ENCODE assay signal across 8 cellular contexts in the genomic region with DNA sequence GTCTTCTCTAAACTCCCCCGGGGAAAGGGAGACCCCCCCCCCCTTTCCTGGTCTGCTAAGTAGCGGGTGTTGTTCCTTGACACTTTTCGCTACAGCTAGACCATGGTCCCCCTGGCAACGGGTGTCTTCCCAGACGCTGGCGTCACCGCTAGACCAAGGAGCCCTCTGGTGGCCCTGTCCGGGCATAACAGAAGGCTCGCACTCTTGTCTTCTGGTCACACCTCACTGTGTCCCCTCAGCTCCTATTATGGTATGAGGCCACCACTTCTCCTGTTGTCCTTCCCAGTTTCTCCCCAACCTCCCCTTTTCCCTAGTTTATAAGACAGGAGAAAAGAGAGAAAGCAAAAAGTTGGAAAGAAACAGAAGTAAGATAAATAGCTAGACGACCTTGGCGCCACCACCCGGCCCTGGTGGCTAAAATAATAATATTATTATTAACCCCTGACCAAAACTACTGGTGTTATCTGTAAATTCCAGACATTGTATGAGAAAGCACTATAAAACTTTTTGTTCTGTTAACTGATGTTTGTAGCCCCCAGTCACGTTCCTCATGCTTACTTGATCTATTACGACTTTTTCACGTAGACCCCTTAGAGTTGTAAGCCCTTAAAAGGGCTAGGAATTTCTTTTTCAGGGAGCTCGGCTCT. TPM values are rescaled to one million over a fixed set of nuclear protein-coding genes. Genes with fewer than 3 reads are reported as not detected.
DNase-seq lines count a peak whose midpoint lies in the region; ATAC-seq, FAIRE-seq and TF ChIP-seq lines count a peak whose summit lies in the region.
"Not testable (repeated sequence)": the region's sequence is repeated elsewhere in the genome, so short reads cannot be mapped to it uniquely, and the experiment has no call there.

No MANE protein-coding gene starts in this region.

- peaks cover 25% of the 10 kb centered on the region for H3K4me1 Mint-ChIP-seq in activated CD8-positive, alpha-beta T cell treated with anti-CD3 and anti-CD28 coated beads for 36 hours (ENCODE audit: low read depth)

- not testable (repeated sequence) for H2AFZ ChIP-seq in neural cell (ENCODE audit: low read depth, low read length)

- not testable (repeated sequence) for H3K4me1 ChIP-seq in Panc1 (ENCODE audit: control insufficient read depth, insufficient read depth, low read length); breast epithelium
- peaks cover 0 to 28% (median 15%) of the 10 kb centered on the region in 12 donors for H3K4me1 ChIP-seq in heart left ventricle

- H3K9me3 Mint-ChIP-seq in activated CD8-positive, alpha-beta T cell treated with anti-CD3 and anti-CD28 coated beads for 36 hours, result not testable (repeated sequence)

- DNase-seq in D721Med (ENCODE audit: insufficient read length, low spot score); Panc1 (ENCODE audit: low read depth, low spot score): not testable (repeated sequence)
- DNase-seq in activated CD8-positive, alpha-beta T cell treated with anti-CD3 and anti-CD28 coated beads for 36 hours, result peak; percentile 64
- DNase-seq in breast epithelium (ENCODE audit: low spot score in 2 of 2) (peak in 1 of 2 donors; percentile 71), heart left ventricle (peak in 4 of 5 donors; percentile 47 to 68 (median 56)), substantia nigra (lab: John Stamatoyannopoulos, UW) (peak in 25 of 49 donors; percentile 3 to 56 (median 30))

- WGBS in heart left ventricle, 4 donors, result 18 to 28% (median 23%) methylated on average over 15 to 16 of the region's 16 CpGs

- POLR2A ChIA-PET in Panc1 (lab: Charles Lee); activated CD8-positive, alpha-beta T cell treated with anti-CD3 and anti-CD28 coated beads for 36 hours (lab: Charles Lee): not testable (repeated sequence)

- TF ChIP-seq POLR2A in breast epithelium (IDR thresholded peaks at IDR 0.05); heart left ventricle (IDR thresholded peaks at IDR 0.05): not testable (repeated sequence)

- intact Hi-C loops in Panc1 (cut with micrococcal nuclease; ENCODE audit: unreplicated experiment); activated CD8-positive, alpha-beta T cell treated with anti-CD3 and anti-CD28 coated beads for 36 hours (cut with micrococcal nuclease); breast epithelium (cut with DNase I; ENCODE audit: low total_unique reads): not testable (repeated sequence)
- intact Hi-C loops in heart left ventricle (cut with DNase I), result loop anchor here in 1 of 10 donors (2.0 kb wide), 1 partner anchor 32 kb away; no protein-coding TSS in a partner anchor

- in situ Hi-C loops in Panc1 (cut with HindIII; ENCODE audit: low pct_unique_long_range_greater_than_20kb, low sequenced_read_pairs), result not testable (repeated sequence)

- not testable (repeated sequence) for H3F3A ChIP-seq in neural cell (ENCODE audit: insufficient read depth, low read length, poor library complexity, severe bottlenecking)

- not testable (repeated sequence) for H4K20me1 ChIP-seq in neural cell (ENCODE audit: insufficient read depth)

- not testable (repeated sequence) for BruUV-seq in Panc1 (replicated peaks; lab: Mats Ljungman, UMichigan)

- TF ChIP-seq RAD21 in neural cell (conservative IDR thresholded peaks at IDR 0.05), result peak; percentile 44

- not testable (repeated sequence) for H3K4me2 ChIP-seq in neural cell (ENCODE audit: low read length)

- TF ChIP-seq EP300 in neural cell (conservative IDR thresholded peaks at IDR 0.05; ENCODE audit: poor library complexity, severe bottlenecking), result not testable (repeated sequence)

- H3K27ac ChIP-seq in Panc1 (ENCODE audit: low read length); neural cell (ENCODE audit: low read length); substantia nigra (ENCODE audit: low read depth, low read length, poor library complexity, severe bottlenecking): not testable (repeated sequence)
- H3K27ac ChIP-seq in breast epithelium (peak overlapping the region in 1 of 2 donors; percentile 83), heart left ventricle (peak overlapping the region in 3 of 12 donors; percentile 8 to 53 (median 18))

- not testable (repeated sequence) for H3K36me3 Mint-ChIP-seq in activated CD8-positive, alpha-beta T cell treated with anti-CD3 and anti-CD28 coated beads for 36 hours (ENCODE audit: low read depth)

- not testable (repeated sequence) for H3K36me3 ChIP-seq in Panc1 (ENCODE audit: control insufficient read depth, insufficient read depth, low read length); breast epithelium; heart left ventricle; neural cell (ENCODE audit: insufficient read depth, low read length)

- peak overlapping the region in 1 of 2 experiments; percentile 58; a peak in 2 of 4 replicates for H3K4me3 ChIP-seq in Panc1 (ENCODE audit: low read depth in 2 of 2, low read length in 2 of 2)
- not testable (repeated sequence) for H3K4me3 ChIP-seq in breast epithelium; heart left ventricle; neural cell (ENCODE audit: low read length)

- H3K27me3 ChIP-seq in Panc1 (ENCODE audit: control insufficient read depth, insufficient read depth, low read length); breast epithelium; heart left ventricle; neural cell (ENCODE audit: insufficient read depth, low read depth, low read length): not testable (repeated sequence)

- not testable (repeated sequence) for H3K9ac ChIP-seq in neural cell (ENCODE audit: low read length)

- H3K9me2 ChIP-seq in neural cell (ENCODE audit: insufficient read depth, low read length), result not testable (repeated sequence)

- H3K27ac Mint-ChIP-seq in activated CD8-positive, alpha-beta T cell treated with anti-CD3 and anti-CD28 coated beads for 36 hours, result not testable (repeated sequence)

- CTCF ChIA-PET in Panc1 (lab: Charles Lee), result interaction anchor here (0.7 to 2.2 kb wide), 3 partner anchors 16 to 268 kb away, joined by 3 to 12 read pairs (median 4); no protein-coding TSS in a partner anchor
- CTCF ChIA-PET in activated CD8-positive, alpha-beta T cell treated with anti-CD3 and anti-CD28 coated beads for 36 hours (lab: Charles Lee), result interaction anchor here (0.6 to 3.0 kb wide), 12 partner anchors 9 to 68 kb away, joined by 3 to 15 read pairs (median 6); partner anchors contain the start of gene FLYWCH2

- not testable (repeated sequence) for H3K9me3 ChIP-seq in Panc1 (ENCODE audit: control insufficient read depth, insufficient read depth, low read depth, low read length); breast epithelium; heart left ventricle; neural cell (ENCODE audit: low read length)

- not testable (repeated sequence) for FAIRE-seq in D721Med (lab: Jason Lieb, UNC)

- not testable (repeated sequence) for H3K4me3 Mint-ChIP-seq in activated CD8-positive, alpha-beta T cell treated with anti-CD3 and anti-CD28 coated beads for 36 hours

- H3K79me2 ChIP-seq in neural cell (replicated peaks; ENCODE audit: insufficient read depth, low read length), result not testable (repeated sequence)

- H3K27me3 Mint-ChIP-seq in activated CD8-positive, alpha-beta T cell treated with anti-CD3 and anti-CD28 coated beads for 36 hours, result not testable (repeated sequence)

- ATAC-seq in Panc1; activated CD8-positive, alpha-beta T cell treated with anti-CD3 and anti-CD28 coated beads for 36 hours; heart left ventricle: not testable (repeated sequence)

- TF ChIP-seq CTCF in D721Med (IDR thresholded peaks at IDR 0.05; ENCODE audit: insufficient read depth, missing control alignments), result peak; percentile 19
- TF ChIP-seq CTCF in LNCAP (IDR thresholded peaks at IDR 0.05), result peak; percentile 86
- TF ChIP-seq CTCF in Panc1 (IDR thresholded peaks at IDR 0.05), result peak; percentile 93
- peak; percentile 59 for TF ChIP-seq CTCF in activated CD8-positive, alpha-beta T cell treated with anti-CD3 and anti-CD28 coated beads for 36 hours (IDR thresholded peaks at IDR 0.05)
- TF ChIP-seq CTCF in breast epithelium (IDR thresholded peaks at IDR 0.05), result peak; percentile 78 to 89 (median 83)
- TF ChIP-seq CTCF in heart left ventricle (IDR thresholded peaks at IDR 0.05), result peak; percentile 34 to 64 (median 50)
- TF ChIP-seq CTCF in neural cell (IDR thresholded peaks at IDR 0.05; ENCODE audit: poor library complexity, severe bottlenecking), result peak; percentile 77

RNA-seq across cellular contexts. Expression of gene FLYWCH1, which starts 4.5 kb away (rescaled TPM):
- total RNA-seq in Panc1 (2021; ENCODE audit: unreplicated experiment), result 67.9 TPM
- 76.9 TPM for polyA plus RNA-seq in Panc1 (2012; ENCODE audit: insufficient read length)
- total RNA-seq in activated CD8-positive, alpha-beta T cell treated with anti-CD3 and anti-CD28 coated beads for 36 hours, result 10 to 100 TPM; 33.4 to 34.9 TPM
- 10 to 100 TPM; 28.0 to 30.9 (median 28.2) TPM for total RNA-seq in breast epithelium
- 10 to 100 TPM; 26.3 to 48.4 (median 34.2) TPM for total RNA-seq in heart left ventricle
- polyA plus RNA-seq in heart left ventricle, result 10 to 100 TPM; 28.3 to 29.1 TPM
- polyA plus RNA-seq in neural cell, result 33.0 and 41.4 TPM in 2 replicates
- polyA minus RNA-seq in neural cell, result 36.5 and 48.2 TPM in 2 replicates

RNA-seq across cellular contexts. Expression of gene FLYWCH2, which starts 24.2 kb away (rescaled TPM):
- 77.3 TPM for total RNA-seq in Panc1 (2021; ENCODE audit: unreplicated experiment)
- polyA plus RNA-seq in Panc1 (2012; ENCODE audit: insufficient read length), result 161 TPM
- 10 to 100 TPM; 18.9 to 19.3 TPM for total RNA-seq in activated CD8-positive, alpha-beta T cell treated with anti-CD3 and anti-CD28 coated beads for 36 hours
- 10 to 100 TPM; 36.0 to 49.2 (median 47.9) TPM for total RNA-seq in breast epithelium
- total RNA-seq in heart left ventricle, result 10 to 100 TPM; 20.1 to 64.1 (median 22.6) TPM
- 10 to 100 TPM; 35.3 to 53.4 TPM for polyA plus RNA-seq in heart left ventricle
- 193 and 211 TPM in 2 replicates for polyA plus RNA-seq in neural cell
- 82.0 and 95.0 TPM in 2 replicates for polyA minus RNA-seq in neural cell

RNA-seq across cellular contexts. Expression of gene PRSS22, which starts 49.2 kb away (rescaled TPM):
- 23.9 TPM for total RNA-seq in Panc1 (2021; ENCODE audit: unreplicated experiment)
- 37.3 TPM for polyA plus RNA-seq in Panc1 (2012; ENCODE audit: insufficient read length)
- not detected for total RNA-seq in activated CD8-positive, alpha-beta T cell treated with anti-CD3 and anti-CD28 coated beads for 36 hours
- 10 to 100 TPM in 2 of 3 donors, not detected in 1; 13.6 to 18.7 TPM for total RNA-seq in breast epithelium
- total RNA-seq in heart left ventricle, result not detected
- not detected for polyA plus RNA-seq in heart left ventricle
- polyA plus RNA-seq in neural cell, result not detected in 2 replicates
- not detected in 2 replicates for polyA minus RNA-seq in neural cell

RNA-seq across cellular contexts. Expression of gene KREMEN2, which starts 56.9 kb away (rescaled TPM):
- total RNA-seq in Panc1 (2021; ENCODE audit: unreplicated experiment), result 10.8 TPM
- polyA plus RNA-seq in Panc1 (2012; ENCODE audit: insufficient read length), result 12.1 TPM
- under 1 TPM in 1 of 2 experiments, not detected in 1; 0.22 TPM for total RNA-seq in activated CD8-positive, alpha-beta T cell treated with anti-CD3 and anti-CD28 coated beads for 36 hours
- under 1 TPM in 1 of 3 donors, not detected in 2; 0.33 TPM for total RNA-seq in breast epithelium
- under 1 TPM in 1 of 9 donors, not detected in 8; 0.27 TPM for total RNA-seq in heart left ventricle
- polyA plus RNA-seq in heart left ventricle, result not detected
- 0.71 TPM in 1 of 2 replicates, not detected in the other for polyA plus RNA-seq in neural cell
- polyA minus RNA-seq in neural cell, result 0.35 TPM in 1 of 2 replicates, not detected in the other

Comparison
In these comparisons a context has a peak if more than half of its experiments do, and no peak if none do; other contexts are left out.
1. CTCF ChIP-seq: peak in every context shown above with its lines; median percentile 93 in Panc1; 86 in LNCAP; 83 in breast epithelium; 77 in neural cell; 59 in activated CD8-positive, alpha-beta T cell treated with anti-CD3 and anti-CD28 coated beads for 36 hours; 50 in heart left ventricle; 19 in D721Med.